ENCODE assay signal across 1 cellular context in genomic region chr6:12304487-12304886, GRCh38.
TF ChIP-seq lines count a peak whose summit lies in the region.

No MANE protein-coding gene starts in this region.

TF ChIP-seq in A549, 52 proteins besides CTCF, POLR2A, EP300 and RAD21 (continued from another document):
- TF ChIP-seq REST (IDR thresholded peaks at IDR 0.05) (no peak), KDM5A (IDR thresholded peaks at IDR 0.05) (no peak), CHD4 (IDR thresholded peaks at IDR 0.05; ENCODE audit: borderline replicate concordance) (no peak), HEYL (CRISPR knock-in tag; IDR thresholded peaks at IDR 0.05) (no peak), ATOH8 (CRISPR knock-in tag; IDR thresholded peaks at IDR 0.05; ENCODE audit: low read depth) (no peak), SREBF2 (IDR thresholded peaks at IDR 0.05) (no peak), TP53 (CRISPR knock-in tag; IDR thresholded peaks at IDR 0.05) (no peak), ESRRA (IDR thresholded peaks at IDR 0.05; ENCODE audit: borderline replicate concordance, low read length) (no peak), HOXB13 (CRISPR knock-in tag; IDR thresholded peaks at IDR 0.05; ENCODE audit: low read depth) (no peak), RFX5 (IDR thresholded peaks at IDR 0.05) (no peak), NR3C1 (IDR thresholded peaks at IDR 0.05) (no peak), HOXA7 (CRISPR knock-in tag; IDR thresholded peaks at IDR 0.05) (no peak), FOSL2 (IDR thresholded peaks at IDR 0.05) (no peak), FOSL2 (CRISPR knock-in tag; IDR thresholded peaks at IDR 0.05) (no peak)
TF ChIP-seq in A549: peak in this region for 0.
